21 cellular contexts compared by ENCODE assay signal in genomic region chr3:103173940-103174339, GRCh38.
DNase-seq lines count a peak whose midpoint lies in the region; ATAC-seq and TF ChIP-seq lines count a peak whose summit lies in the region.
"Had no signal": no experiment of that assay in that cellular context is flagged by ENCODE, and none has a peak within 500 bp of the region (broad histone marks: within the 10 kb centered on the region; RNA-seq: fewer than 3 reads in every experiment).

No MANE protein-coding gene starts in this region.

- TF ChIP-seq CTCF in GM23338 (conservative IDR thresholded peaks at IDR 0.05; ENCODE audit: low read depth in 2 of 2): no peak

- H2AFZ ChIP-seq in GM23338: 0 out of 2 replicates have a peak overlapping the region, but pooled peaks have one; percentile 16

- H3K27ac Mint-ChIP-seq in GM23338: no peak overlapping the region
- H3K27ac Mint-ChIP-seq: B cell; CD4-positive, alpha-beta T cell; CD8-positive, alpha-beta memory T cell had no signal

- H3K4me1 Mint-ChIP-seq in GM23338: peaks cover 7% of the 10 kb centered on the region; the same call in 2 of the 3 replicates
- H3K4me1 Mint-ChIP-seq: B cell; CD8-positive, alpha-beta memory T cell had no signal

- no peaks in the 10 kb centered on the region for H3K79me2 ChIP-seq in GM23338 (replicated peaks; ENCODE audit: insufficient read depth)

- H3K4me1 ChIP-seq in GM23338 (ENCODE audit: insufficient read depth): no peaks in the 10 kb centered on the region
- H3K4me1 ChIP-seq: A549; BLaER1 treated with 17β-estradiol and CSF1 and Interleukin-3, amounts not matched to agents 10 nM and 100 nM had no signal

- no peak overlapping the region for H3K4me2 ChIP-seq in GM23338
- H3K4me2 ChIP-seq: BLaER1 treated with 17β-estradiol and CSF1 and Interleukin-3, amounts not matched to agents 10 nM and 100 nM had no signal

- H3K27ac ChIP-seq in GM23338 (ENCODE audit: low read depth) (no peak overlapping the region), caudate nucleus (ENCODE audit: low read depth, low read length) (peak overlapping the region; percentile 39)
- H3K27ac ChIP-seq: 22Rv1; BLaER1 treated with 17β-estradiol and CSF1 and Interleukin-3, amounts not matched to agents 10 nM and 100 nM; C4-2B had no signal

- H3K27me3 Mint-ChIP-seq in GM23338 (ENCODE audit: insufficient read depth, low read depth, poor library complexity): no peaks in the 10 kb centered on the region
- H3K27me3 Mint-ChIP-seq: B cell; CD4-positive, alpha-beta T cell; CD8-positive, alpha-beta memory T cell had no signal

- H3K9me2 ChIP-seq in GM23338 (ENCODE audit: insufficient read depth): no peaks in the 10 kb centered on the region

- H3K36me3 ChIP-seq in GM23338 (ENCODE audit: insufficient read depth): no peaks in the 10 kb centered on the region
- H3K36me3 ChIP-seq: BLaER1 treated with 17β-estradiol and CSF1 and Interleukin-3, amounts not matched to agents 10 nM and 100 nM had no signal

- H3K4me3 Mint-ChIP-seq in GM23338: no peak overlapping the region
- H3K4me3 Mint-ChIP-seq: B cell; CD4-positive, alpha-beta T cell; CD8-positive, alpha-beta memory T cell had no signal

- DNase-seq in GM23338 (ENCODE audit: low spot score) (no peak), caudate nucleus (lab: John Stamatoyannopoulos, UW) (no peak), LoVo (ENCODE audit: low spot score) (no peak), foreskin melanocyte (no peak)
- DNase-seq: AML-193; CD4-positive, alpha-beta T cell; CD8-positive, alpha-beta memory T cell; COR-L47; DMS 273 treated with DMSO at 0.1 percent for 48 hours; DMS153; DMS53; DMS79; DND-41; EL; GDM1 had no signal

- H3K27me3 ChIP-seq in GM23338 (ENCODE audit: insufficient read depth): no peaks in the 10 kb centered on the region
- H3K27me3 ChIP-seq: BLaER1 treated with 17β-estradiol and CSF1 and Interleukin-3, amounts not matched to agents 10 nM and 100 nM had no signal

- H3K9me3 Mint-ChIP-seq in GM23338: no peaks in the 10 kb centered on the region
- H3K9me3 Mint-ChIP-seq: CD4-positive, alpha-beta T cell had no signal

- no peaks in the 10 kb centered on the region for H3F3A ChIP-seq in GM23338 (replicated peaks; ENCODE audit: low read depth)

- ATAC-seq in GM18520 (IDR thresholded peaks at IDR 0.05; ENCODE audit: unreplicated experiment): peak; percentile 34
- ATAC-seq in GM23338: no peak
- ATAC-seq: A549 had no signal

- H3K36me3 Mint-ChIP-seq in GM23338 (ENCODE audit: low read depth): no peaks in the 10 kb centered on the region
- H3K36me3 Mint-ChIP-seq: CD8-positive, alpha-beta memory T cell had no signal

- H3K4me3 ChIP-seq in GM23338: no peak overlapping the region
- H3K4me3 ChIP-seq: A549; BLaER1 treated with 17β-estradiol and CSF1 and Interleukin-3, amounts not matched to agents 10 nM and 100 nM had no signal

- no peaks in the 10 kb centered on the region for H4K20me1 ChIP-seq in GM23338 (replicated peaks; ENCODE audit: insufficient read depth)
- H4K20me1 ChIP-seq: BLaER1 treated with 17β-estradiol and CSF1 and Interleukin-3, amounts not matched to agents 10 nM and 100 nM had no signal

TF ChIP-seq in GM23338, 12 proteins besides CTCF, POLR2A, EP300 and RAD21:
- no peak for TF ChIP-seq ZNF114 (CRISPR knock-in tag; IDR thresholded peaks at IDR 0.05)
- no peak for TF ChIP-seq CREB1 (CRISPR knock-in tag; IDR thresholded peaks at IDR 0.05; ENCODE audit: low read depth)
- TF ChIP-seq JUNB (IDR thresholded peaks at IDR 0.05; ENCODE audit: unreplicated experiment): no peak
- no peak for TF ChIP-seq ZNF462 (CRISPR knock-in tag; IDR thresholded peaks at IDR 0.05)
- TF ChIP-seq ETS1 (IDR thresholded peaks at IDR 0.05): no peak
